In the genomic region with DNA sequence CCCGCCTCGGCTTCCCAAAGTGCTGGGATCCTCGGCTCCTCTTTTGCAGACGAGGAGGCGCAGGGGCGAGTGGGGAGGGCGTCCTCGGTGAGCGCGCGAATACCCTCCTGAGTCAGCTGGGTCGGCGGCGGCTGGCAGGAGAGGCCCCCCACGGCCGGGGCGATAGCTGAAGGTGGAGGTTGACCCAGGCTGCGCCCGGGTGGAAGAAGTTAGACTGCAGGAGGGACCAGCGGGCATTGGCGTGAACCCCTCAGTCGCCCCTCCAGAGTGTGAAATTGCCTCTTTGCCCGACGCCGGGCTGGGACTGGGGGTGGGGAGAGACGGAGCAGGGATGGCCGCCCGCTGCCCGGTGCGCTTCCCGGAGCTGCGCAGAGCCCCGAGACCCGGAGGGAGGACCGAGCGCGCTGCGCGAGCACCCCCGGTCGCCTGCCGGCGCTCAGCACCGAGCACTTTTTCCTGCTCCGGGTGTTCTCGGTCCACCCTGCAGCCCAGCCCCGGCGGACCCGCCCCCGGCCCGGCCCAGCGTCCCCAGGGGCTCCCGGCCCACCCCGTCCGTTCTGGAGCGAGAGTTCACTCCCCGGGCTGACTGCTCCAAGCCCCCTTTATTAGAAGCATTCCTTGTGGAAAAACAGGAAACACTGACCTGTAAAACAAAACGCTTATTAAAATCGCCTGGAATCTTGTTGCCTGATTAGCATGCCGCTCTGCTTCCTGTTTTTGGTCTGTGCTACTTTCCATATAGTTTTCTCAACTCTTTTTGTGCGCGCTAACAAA, we compare ENCODE assay signal across 8 cellular contexts. TPM values are rescaled to one million over a fixed set of nuclear protein-coding genes. Genes with fewer than 3 reads are reported as not detected.
DNase-seq lines count a peak whose midpoint lies in the region; ATAC-seq and TF ChIP-seq lines count a peak whose summit lies in the region.

No MANE protein-coding gene starts in this region.

- WGBS in hepatocyte (ENCODE audit: low lambda C conversion rate, missing lambda C conversion rate), result 11% methylated on average over 37 of the region's 62 CpGs

- peaks cover 7% of the 10 kb centered on the region for H3K4me1 ChIP-seq in CD8-positive, alpha-beta T cell (ENCODE audit: insufficient read depth, low read length)
- H3K4me1 ChIP-seq in adipocyte (ENCODE audit: control insufficient read depth, insufficient read depth, low read length) (no peaks in the 10 kb centered on the region), hepatocyte (ENCODE audit: insufficient read depth) (peaks cover 14% of the 10 kb centered on the region)

- peak overlapping the region; percentile 67 for H2AFZ ChIP-seq in hepatocyte

- H3K79me2 ChIP-seq in hepatocyte, result no peaks in the 10 kb centered on the region

- H3K4me2 ChIP-seq in hepatocyte, result peak overlapping the region; percentile 80

- H3K4me3 ChIP-seq in CD8-positive, alpha-beta T cell (ENCODE audit: low read depth, low read length), result peak overlapping the region; percentile 41
- H3K4me3 ChIP-seq in adipocyte (ENCODE audit: low read length) (peak overlapping the region; percentile 79), hepatocyte (peak overlapping the region; percentile 22), skeletal muscle cell (ENCODE audit: low read depth, low read length) (peak overlapping the region; percentile 49)

- TF ChIP-seq CTCF in CD8-positive, alpha-beta T cell (IDR thresholded peaks at IDR 0.05), result no peak
- peak; percentile 40 for TF ChIP-seq CTCF in hepatocyte (IDR thresholded peaks at IDR 0.05; ENCODE audit: poor library complexity)

- peak in 3 of 7 experiments; percentile 11 to 60 (median 41) for DNase-seq in CD8-positive, alpha-beta T cell
- peak; percentile 42 for DNase-seq in MV-4-11 (lab: John Stamatoyannopoulos, UW)
- peak; percentile 54 for DNase-seq in adipocyte (ENCODE audit: low read depth)
- DNase-seq in hepatocyte (ENCODE audit: low spot score), result peak; percentile 75
- DNase-seq in skeletal muscle cell (ENCODE audit: low read depth), result no peak
- no peak for DNase-seq in medulla oblongata (ENCODE audit: extremely low spot score)
- no peak for DNase-seq in DMS153 treated with DMSO at 0.1 percent for 48 hours (lab: John Stamatoyannopoulos, UW; ENCODE audit: unreplicated experiment)
- DNase-seq in HuH-7 (ENCODE audit: low spot score), result no peak

- CTCF ChIA-PET in CD8-positive, alpha-beta T cell (lab: Charles Lee), result interaction anchor here (1.5 kb wide), 1 partner anchor 12 kb away, joined by 7 read pairs; no protein-coding TSS in a partner anchor

- H3K9me3 Mint-ChIP-seq in CD8-positive, alpha-beta T cell, result no peaks in the 10 kb centered on the region

- H3K9me2 ChIP-seq in hepatocyte (replicated peaks; ENCODE audit: insufficient read depth), result no peaks in the 10 kb centered on the region

- no peak overlapping the region for H3K27ac Mint-ChIP-seq in CD8-positive, alpha-beta T cell

- peaks cover 28% of the 10 kb centered on the region for H3K27me3 Mint-ChIP-seq in CD8-positive, alpha-beta T cell (ENCODE audit: low read depth)

- POLR2A ChIA-PET in CD8-positive, alpha-beta T cell (lab: Charles Lee), result no interaction called here

- peak; percentile 38 for ATAC-seq in CD8-positive, alpha-beta T cell

- intact Hi-C loops in CD8-positive, alpha-beta T cell (cut with DNase I, micrococcal nuclease), result no loop called here

- peak overlapping the region; percentile 74 for H3K4me3 Mint-ChIP-seq in CD8-positive, alpha-beta T cell

- H3K9ac ChIP-seq in adipocyte (ENCODE audit: low read length), result peak overlapping the region; percentile 60

- H3K27ac ChIP-seq in CD8-positive, alpha-beta T cell (ENCODE audit: low read depth, low read length), result no peak overlapping the region
- peak overlapping the region; percentile 51 for H3K27ac ChIP-seq in hepatocyte

- no peaks in the 10 kb centered on the region for H4K20me1 ChIP-seq in hepatocyte (ENCODE audit: insufficient read depth, poor library complexity, severe bottlenecking)

- H3K36me3 Mint-ChIP-seq in CD8-positive, alpha-beta T cell, result no peaks in the 10 kb centered on the region

- no peaks in the 10 kb centered on the region for H3K9me3 ChIP-seq in CD8-positive, alpha-beta T cell (ENCODE audit: low read length)
- H3K9me3 ChIP-seq in adipocyte (ENCODE audit: control insufficient read depth, low read length) (peaks cover 5% of the 10 kb centered on the region), hepatocyte (ENCODE audit: low read depth) (no peaks in the 10 kb centered on the region)

- peaks cover 10% of the 10 kb centered on the region for H3K27me3 ChIP-seq in CD8-positive, alpha-beta T cell (ENCODE audit: insufficient read depth, low read length)
- H3K27me3 ChIP-seq in adipocyte (replicated peaks; ENCODE audit: control insufficient read depth, insufficient read depth, low read length) (peaks cover 23% of the 10 kb centered on the region), hepatocyte (peaks cover 12% of the 10 kb centered on the region)

- peaks cover 6% of the 10 kb centered on the region for H3K4me1 Mint-ChIP-seq in CD8-positive, alpha-beta T cell (ENCODE audit: low read depth)

- H3K36me3 ChIP-seq in CD8-positive, alpha-beta T cell (ENCODE audit: insufficient read depth, low read length), result no peaks in the 10 kb centered on the region
- no peaks in the 10 kb centered on the region for H3K36me3 ChIP-seq in adipocyte (ENCODE audit: control insufficient read depth, insufficient read depth, low read length, severe bottlenecking)
- H3K36me3 ChIP-seq in hepatocyte (replicated peaks; ENCODE audit: insufficient read depth, low read depth), result no peaks in the 10 kb centered on the region

RNA-seq across cellular contexts. Expression of gene CPT1A, which starts 13.7 kb away (rescaled TPM):
- 10 to 100 TPM in 1 of 2 experiments, 1 to 10 TPM in 1; 9.5 to 12.3 TPM for total RNA-seq in CD8-positive, alpha-beta T cell
- 16.2 and 24.8 TPM in 2 replicates for total RNA-seq in hepatocyte
- 4.4 and 8.3 TPM in 2 replicates for polyA plus RNA-seq in hepatocyte

RNA-seq across cellular contexts. Expression of gene MRPL21, which starts 48.2 kb away (rescaled TPM):
- total RNA-seq in CD8-positive, alpha-beta T cell, result 10 to 100 TPM; 48.4 to 53.6 TPM
- total RNA-seq in hepatocyte, result 28.8 and 34.9 TPM in 2 replicates
- polyA plus RNA-seq in hepatocyte, result 86.2 and 95.2 TPM in 2 replicates

RNA-seq across cellular contexts. Expression of gene IGHMBP2, which starts 48.3 kb away (rescaled TPM):
- total RNA-seq in CD8-positive, alpha-beta T cell, result 10 to 100 TPM; 25.5 to 27.3 TPM
- total RNA-seq in hepatocyte, result 7.7 and 12.4 TPM in 2 replicates
- polyA plus RNA-seq in hepatocyte, result 13.5 and 19.9 TPM in 2 replicates

Comparison
In these comparisons a context has a peak if more than half of its experiments do, and no peak if none do; other contexts are left out.
1. DNase-seq: peak in MV-4-11 (single experiment), adipocyte (single experiment) and hepatocyte (single experiment); none in skeletal muscle cell (single experiment), medulla oblongata (single experiment), DMS153 treated with DMSO at 0.1 percent for 48 hours (single experiment) and HuH-7 (single experiment).
2. H3K4me3 ChIP-seq: peak in every context shown above with its lines; median percentile 79 in adipocyte; 49 in skeletal muscle cell; 41 in CD8-positive, alpha-beta T cell; 22 in hepatocyte.